In the genomic region with DNA sequence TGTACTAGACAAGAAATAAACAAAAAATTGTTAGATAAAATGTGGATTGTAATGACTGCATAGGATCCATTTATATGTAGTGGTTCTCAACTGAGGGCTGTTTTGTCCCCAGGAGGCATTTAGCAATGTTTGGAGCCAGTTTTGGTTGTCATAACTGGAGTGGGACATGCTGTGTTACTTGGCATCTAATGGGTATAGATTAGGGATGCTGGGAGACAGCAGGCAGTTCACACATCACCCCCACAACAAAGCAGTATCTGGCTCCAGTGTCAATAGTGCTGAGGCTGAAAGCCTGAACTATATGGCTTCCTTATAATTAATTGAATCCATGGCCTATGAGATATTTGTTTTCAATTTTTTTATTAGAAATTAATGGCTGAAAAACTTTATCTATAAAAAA, we compare ENCODE assay signal across 33 cellular contexts.
"Had no signal": no experiment of that assay in that cellular context is flagged by ENCODE, and none has a peak within 500 bp of the region (broad histone marks: within the 10 kb centered on the region; RNA-seq: fewer than 3 reads in every experiment).

No MANE protein-coding gene starts in this region.

- H3K36me3 ChIP-seq: adrenal gland, esophagus squamous epithelium, gastroesophageal sphincter, WERI-Rb-1 had no signal

- ATAC-seq: activated CD4-positive, CD25-positive, alpha-beta regulatory T cell treated with anti-CD3 and anti-CD28 coated beads, Interleukin-2, amount 50 U/mL, for 24 hours; activated CD8-positive, alpha-beta memory T cell treated with anti-CD3 and anti-CD28 coated beads, Interleukin-2, amount 10 ng/mL, durations not matched to agents 7 days and 5 days; activated CD8-positive, alpha-beta T cell treated with anti-CD3 and anti-CD28 coated beads, Interleukin-2, amount 10 ng/mL, durations not matched to agents 7 days and 5 days; activated naive CD8-positive, alpha-beta T cell treated with anti-CD3 and anti-CD28 coated beads, Interleukin-2, amount 50 U/mL, for 24 hours; body of pancreas; gastroesophageal sphincter; T-helper 17 cell had no signal

- H3K9me3 Mint-ChIP-seq: activated B cell treated with CpG ODN at 0.5 μM for 24 hours; activated CD4-positive, alpha-beta memory T cell treated with anti-CD3 and anti-CD28 coated beads for 36 hours; activated CD4-positive, alpha-beta T cell treated with anti-CD3 and anti-CD28 coated beads, Interleukin-2, amount 10 ng/mL, durations not matched to agents 24 days and 14 days; activated naive CD4-positive, alpha-beta T cell treated with anti-CD3 and anti-CD28 coated beads for 36 hours; activated naive CD4-positive, alpha-beta T cell treated with anti-CD3 and anti-CD28 coated beads, Interleukin-2, amount 50 U/mL, for 24 hours; activated naive CD8-positive, alpha-beta T cell treated with anti-CD3 and anti-CD28 coated beads for 36 hours; activated naive CD8-positive, alpha-beta T cell treated with anti-CD3 and anti-CD28 coated beads, Interleukin-2, amount 50 U/mL, for 24 hours; activated T-helper 1 cell treated with anti-CD3 and anti-CD28 coated beads, Interleukin-12 subunit alpha, Interleukin-12 subunit beta, Interleukin-2, Interleukin-4 antibody, amounts not matched to agents 30 ng/mL and 10 ng/mL and 1 ng/mL, durations not matched to agents 14 hours and 24 hours and 36 hours; activated T-helper 2 cell treated with anti-CD3 and anti-CD28 coated beads, Interferon-gamma antibody, Interleukin-2, Interleukin-4, amounts not matched to agents 10 μg/mL and 5 μg/mL and 100 μg/mL, durations not matched to agents 14 hours and 24 hours and 36 hours; T-helper 2 cell treated with Interferon-gamma antibody and Interleukin-4, amounts not matched to agents 5 μg/mL and 100 μg/mL, for 36 hours had no signal

- H3K4me1 Mint-ChIP-seq: activated B cell treated with CpG ODN at 0.5 μM for 24 hours; activated CD4-positive, alpha-beta T cell treated with anti-CD3 and anti-CD28 coated beads, Interleukin-2, amount 10 ng/mL, durations not matched to agents 24 days and 14 days; activated CD8-positive, alpha-beta memory T cell treated with anti-CD3 and anti-CD28 coated beads, Interleukin-2, amount 10 ng/mL, durations not matched to agents 7 days and 5 days; activated naive CD4-positive, alpha-beta T cell treated with anti-CD3 and anti-CD28 coated beads, Interleukin-2, amount 50 U/mL, for 24 hours; activated naive CD8-positive, alpha-beta T cell treated with anti-CD3 and anti-CD28 coated beads for 36 hours; activated naive CD8-positive, alpha-beta T cell treated with anti-CD3 and anti-CD28 coated beads, Interleukin-2, amount 50 U/mL, for 24 hours; central memory CD8-positive, alpha-beta T cell; T-helper 17 cell had no signal

- H3K4me3 Mint-ChIP-seq: activated B cell treated with CpG ODN at 0.5 μM for 24 hours; activated CD4-positive, alpha-beta memory T cell treated with anti-CD3 and anti-CD28 coated beads for 36 hours; activated CD4-positive, alpha-beta T cell treated with anti-CD3 and anti-CD28 coated beads, Interleukin-2, amount 10 ng/mL, durations not matched to agents 24 days and 14 days; activated CD8-positive, alpha-beta memory T cell treated with anti-CD3 and anti-CD28 coated beads, Interleukin-2, amount 10 ng/mL, durations not matched to agents 7 days and 5 days; activated CD8-positive, alpha-beta T cell treated with anti-CD3 and anti-CD28 coated beads, Interleukin-2, amount 10 ng/mL, durations not matched to agents 7 days and 5 days; activated naive CD4-positive, alpha-beta T cell treated with anti-CD3 and anti-CD28 coated beads for 36 hours; activated naive CD4-positive, alpha-beta T cell treated with anti-CD3 and anti-CD28 coated beads, Interleukin-2, amount 50 U/mL, for 24 hours; activated naive CD8-positive, alpha-beta T cell treated with anti-CD3 and anti-CD28 coated beads for 36 hours; activated naive CD8-positive, alpha-beta T cell treated with anti-CD3 and anti-CD28 coated beads, Interleukin-2, amount 50 U/mL, for 24 hours; activated T-helper 1 cell treated with anti-CD3 and anti-CD28 coated beads, Interleukin-12 subunit alpha, Interleukin-12 subunit beta, Interleukin-2, Interleukin-4 antibody, amounts not matched to agents 30 ng/mL and 10 ng/mL and 1 ng/mL, durations not matched to agents 14 hours and 24 hours and 36 hours; central memory CD8-positive, alpha-beta T cell; T-helper 17 cell; T-helper 2 cell treated with Interferon-gamma antibody and Interleukin-4, amounts not matched to agents 5 μg/mL and 100 μg/mL, for 36 hours had no signal

- H3K36me3 Mint-ChIP-seq: activated CD4-positive, alpha-beta memory T cell treated with anti-CD3 and anti-CD28 coated beads for 36 hours; activated CD8-positive, alpha-beta memory T cell treated with anti-CD3 and anti-CD28 coated beads, Interleukin-2, amount 10 ng/mL, durations not matched to agents 7 days and 5 days; activated naive CD4-positive, alpha-beta T cell treated with anti-CD3 and anti-CD28 coated beads, Interleukin-2, amount 50 U/mL, for 24 hours; activated naive CD8-positive, alpha-beta T cell treated with anti-CD3 and anti-CD28 coated beads for 36 hours had no signal

- H3K4me3 ChIP-seq: adrenal gland, body of pancreas, esophagus squamous epithelium, gastroesophageal sphincter had no signal

- H3K27me3 ChIP-seq: adrenal gland, body of pancreas, esophagus squamous epithelium, gastroesophageal sphincter had no signal

- H3K27me3 Mint-ChIP-seq: activated B cell treated with CpG ODN at 0.5 μM for 24 hours; activated CD4-positive, alpha-beta memory T cell treated with anti-CD3 and anti-CD28 coated beads for 36 hours; activated CD4-positive, alpha-beta T cell treated with anti-CD3 and anti-CD28 coated beads, Interleukin-2, amount 10 ng/mL, durations not matched to agents 24 days and 14 days; activated CD8-positive, alpha-beta memory T cell treated with anti-CD3 and anti-CD28 coated beads, Interleukin-2, amount 10 ng/mL, durations not matched to agents 7 days and 5 days; activated naive CD4-positive, alpha-beta T cell treated with anti-CD3 and anti-CD28 coated beads, Interleukin-2, amount 50 U/mL, for 24 hours; activated naive CD8-positive, alpha-beta T cell treated with anti-CD3 and anti-CD28 coated beads for 36 hours; activated naive CD8-positive, alpha-beta T cell treated with anti-CD3 and anti-CD28 coated beads, Interleukin-2, amount 50 U/mL, for 24 hours; central memory CD8-positive, alpha-beta T cell; T-helper 17 cell had no signal

- H3K27ac ChIP-seq: adrenal gland, body of pancreas, epithelial cell of prostate, esophagus squamous epithelium, gastroesophageal sphincter, WERI-Rb-1 had no signal

- H3K9me3 ChIP-seq: adrenal gland, body of pancreas, esophagus squamous epithelium, gastroesophageal sphincter had no signal

- H3K27ac Mint-ChIP-seq: activated B cell treated with CpG ODN at 0.5 μM for 24 hours; activated CD4-positive, alpha-beta memory T cell treated with anti-CD3 and anti-CD28 coated beads for 36 hours; activated CD4-positive, alpha-beta T cell treated with anti-CD3 and anti-CD28 coated beads, Interleukin-2, amount 10 ng/mL, durations not matched to agents 24 days and 14 days; activated CD8-positive, alpha-beta memory T cell treated with anti-CD3 and anti-CD28 coated beads, Interleukin-2, amount 10 ng/mL, durations not matched to agents 7 days and 5 days; activated CD8-positive, alpha-beta T cell treated with anti-CD3 and anti-CD28 coated beads, Interleukin-2, amount 10 ng/mL, durations not matched to agents 7 days and 5 days; activated naive CD4-positive, alpha-beta T cell treated with anti-CD3 and anti-CD28 coated beads for 36 hours; activated naive CD4-positive, alpha-beta T cell treated with anti-CD3 and anti-CD28 coated beads, Interleukin-2, amount 50 U/mL, for 24 hours; activated naive CD8-positive, alpha-beta T cell treated with anti-CD3 and anti-CD28 coated beads for 36 hours; activated naive CD8-positive, alpha-beta T cell treated with anti-CD3 and anti-CD28 coated beads, Interleukin-2, amount 50 U/mL, for 24 hours; activated T-helper 1 cell treated with anti-CD3 and anti-CD28 coated beads, Interleukin-12 subunit alpha, Interleukin-12 subunit beta, Interleukin-2, Interleukin-4 antibody, amounts not matched to agents 30 ng/mL and 10 ng/mL and 1 ng/mL, durations not matched to agents 14 hours and 24 hours and 36 hours; activated T-helper 2 cell treated with anti-CD3 and anti-CD28 coated beads, Interferon-gamma antibody, Interleukin-2, Interleukin-4, amounts not matched to agents 10 μg/mL and 5 μg/mL and 100 μg/mL, durations not matched to agents 14 hours and 24 hours and 36 hours; T-helper 17 cell; T-helper 2 cell treated with Interferon-gamma antibody and Interleukin-4, amounts not matched to agents 5 μg/mL and 100 μg/mL, for 36 hours had no signal

- DNase-seq: activated B cell treated with CpG ODN at 0.5 μM for 24 hours; activated CD4-positive, alpha-beta memory T cell treated with anti-CD3 and anti-CD28 coated beads for 36 hours; activated CD4-positive, alpha-beta T cell treated with anti-CD3 and anti-CD28 coated beads, Interleukin-2, amount 10 ng/mL, durations not matched to agents 24 days and 14 days; activated CD8-positive, alpha-beta memory T cell treated with anti-CD3 and anti-CD28 coated beads, Interleukin-2, amount 10 ng/mL, durations not matched to agents 7 days and 5 days; activated CD8-positive, alpha-beta memory T cell treated with anti-CD3 and anti-CD28 coated beads, Interleukin-2, amount 50 U/mL, for 4 hours; activated CD8-positive, alpha-beta T cell treated with anti-CD3 and anti-CD28 coated beads, Interleukin-2, amount 10 ng/mL, durations not matched to agents 7 days and 5 days; activated effector memory CD4-positive, alpha-beta T cell treated with anti-CD3 and anti-CD28 coated beads, Interleukin-2, amount 50 U/mL, for 16 hours; activated naive CD4-positive, alpha-beta T cell treated with anti-CD3 and anti-CD28 coated beads for 36 hours; activated naive CD8-positive, alpha-beta T cell treated with anti-CD3 and anti-CD28 coated beads for 36 hours; activated naive CD8-positive, alpha-beta T cell treated with anti-CD3 and anti-CD28 coated beads, Interleukin-2, amount 50 U/mL, for 24 hours; activated T-cell treated with anti-CD3 and anti-CD28 coated beads, Interleukin-2, amount 50 U/mL, for 1 hour; activated T-cell treated with anti-CD3 and anti-CD28 coated beads, Interleukin-2, amount 50 U/mL, for 48 hours; adrenal gland; amygdala; aorta; body of pancreas; cortex of kidney; dermis blood vessel endothelial cell; effector CD8-positive, alpha-beta T cell; esophagus squamous epithelium; foreskin melanocyte; T-helper 1 cell; T-helper 17 cell; T1000; WERI-Rb-1 had no signal

- H3K4me1 ChIP-seq: adrenal gland, esophagus squamous epithelium had no signal
